In the genomic region with DNA sequence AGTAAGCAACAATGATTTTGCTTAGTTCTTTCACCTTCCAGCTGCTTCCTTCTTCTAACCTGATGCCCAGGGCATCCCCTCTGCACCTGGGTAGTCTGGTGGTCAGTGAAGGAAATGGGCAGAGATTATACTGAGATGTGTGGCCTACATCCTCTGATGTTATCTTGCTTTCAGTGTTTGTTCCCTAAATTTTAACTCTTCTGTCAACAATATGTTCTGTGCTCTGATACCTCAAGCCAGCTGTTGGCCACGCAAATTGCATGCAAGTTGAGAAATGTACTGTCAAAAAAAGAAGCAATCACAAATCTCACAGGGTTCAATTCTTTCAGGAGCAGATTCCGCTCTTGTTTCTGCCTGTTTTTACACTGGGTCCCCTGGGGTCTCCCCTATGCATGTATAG, we compare ENCODE assay signal across 11 cellular contexts.
A peak's percentile ranks its signal among the peaks of the same experiment; 100 is the strongest.
DNase-seq lines count a peak whose midpoint lies in the region; ATAC-seq and TF ChIP-seq lines count a peak whose summit lies in the region.
"Had no signal": no experiment of that assay in that cellular context is flagged by ENCODE, and none has a peak within 500 bp of the region (broad histone marks: within the 10 kb centered on the region; RNA-seq: fewer than 3 reads in every experiment).

No MANE protein-coding gene starts in this region.

- H3K36me3 ChIP-seq in mesendoderm (ENCODE audit: control insufficient read depth, insufficient read depth, low read length) (no peaks in the 10 kb centered on the region), neural progenitor cell (no peaks in the 10 kb centered on the region), right atrium auricular region (no peaks in the 10 kb centered on the region)
- H3K36me3 ChIP-seq: heart left ventricle had no signal

- no peaks in the 10 kb centered on the region for H3K27me3 ChIP-seq in mesendoderm (ENCODE audit: insufficient read depth, low read length, poor library complexity)
- H3K27me3 ChIP-seq in neural progenitor cell: no peaks in the 10 kb centered on the region
- no peaks in the 10 kb centered on the region for H3K27me3 ChIP-seq in right atrium auricular region
- H3K27me3 ChIP-seq: heart left ventricle had no signal

- H3K4me2 ChIP-seq in mesendoderm (ENCODE audit: low read length): no peak overlapping the region
- no peak overlapping the region for H3K4me2 ChIP-seq in neural progenitor cell

- WGBS in mesendoderm (ENCODE audit: extremely low coverage, insufficient coverage, low lambda C conversion rate): no CpG with 5 or more reads among the region's 2 CpGs

- no peak overlapping the region for H2BK120ac ChIP-seq in mesendoderm (ENCODE audit: low read depth, low read length)

- peak; percentile 77 for ATAC-seq in GM18907 (IDR thresholded peaks at IDR 0.05; ENCODE audit: unreplicated experiment)
- ATAC-seq in HG02610 (IDR thresholded peaks at IDR 0.05; ENCODE audit: unreplicated experiment): peak; percentile 45

- H3K23ac ChIP-seq in mesendoderm (ENCODE audit: low read length): no peak overlapping the region

- H3K27ac Mint-ChIP-seq in neural progenitor cell: no peak overlapping the region

- peak overlapping the region; percentile 71 for H3K4ac ChIP-seq in mesendoderm (ENCODE audit: low read depth, low read length)

- H3F3A ChIP-seq in neural progenitor cell (ENCODE audit: low read depth): no peaks in the 10 kb centered on the region

- no peak overlapping the region for H2AFZ ChIP-seq in neural progenitor cell (replicated peaks)

- TF ChIP-seq CTCF in neural progenitor cell (IDR thresholded peaks at IDR 0.05) (no peak), right atrium auricular region (IDR thresholded peaks at IDR 0.05) (no peak)

- peaks cover 4% of the 10 kb centered on the region for H3K9me3 Mint-ChIP-seq in neural progenitor cell

- no peak overlapping the region for H3K4me3 Mint-ChIP-seq in neural progenitor cell

- H3K9ac ChIP-seq in mesendoderm (ENCODE audit: low read length): no peak overlapping the region
- no peak overlapping the region for H3K9ac ChIP-seq in neural progenitor cell

- H3K27me3 Mint-ChIP-seq in neural progenitor cell (ENCODE audit: insufficient read depth, low read depth): no peaks in the 10 kb centered on the region

- H3K79me1 ChIP-seq in mesendoderm (ENCODE audit: low read length): peaks cover 10% of the 10 kb centered on the region

- H3K4me1 ChIP-seq in mesendoderm (ENCODE audit: control insufficient read depth, low read depth, low read length) (peaks cover 7% of the 10 kb centered on the region), neural progenitor cell (no peaks in the 10 kb centered on the region), right atrium auricular region (peaks cover 0 to 12% of the 10 kb centered on the region in 2 donors)

- H3K56ac ChIP-seq in mesendoderm (ENCODE audit: low read length): no peak overlapping the region

- H3K4me3 ChIP-seq in mesendoderm (ENCODE audit: low read length) (no peak overlapping the region), neural progenitor cell (no peak overlapping the region), right atrium auricular region (no peak overlapping the region)
- H3K4me3 ChIP-seq: heart left ventricle had no signal

- DNase-seq in LHCN-M2 (ENCODE audit: low read depth) (peak; percentile 41), mesendoderm (no peak), HPDE6-E6E7 (ENCODE audit: extremely low spot score) (no peak), neural progenitor cell (ENCODE audit: low spot score) (no peak), right atrium auricular region (ENCODE audit: low spot score) (no peak)
- DNase-seq in activated T-cell treated with anti-CD3 and anti-CD28 coated beads, Interleukin-2, amount 50 U/mL, for 1 hour: no peak
- DNase-seq: heart left ventricle, Karpas-422, occipital lobe had no signal

- no peaks in the 10 kb centered on the region for H4K20me1 ChIP-seq in neural progenitor cell (ENCODE audit: low read depth)

- no peak overlapping the region for H2BK5ac ChIP-seq in mesendoderm (ENCODE audit: low read length)

- H3K9me3 ChIP-seq in neural progenitor cell (ENCODE audit: low read depth): no peaks in the 10 kb centered on the region
- no peaks in the 10 kb centered on the region for H3K9me3 ChIP-seq in right atrium auricular region
- H3K9me3 ChIP-seq: heart left ventricle had no signal

- no peak overlapping the region for H2BK15ac ChIP-seq in mesendoderm (replicated peaks; ENCODE audit: low read depth)

- no peak overlapping the region for H3K27ac ChIP-seq in mesendoderm (ENCODE audit: low read depth, low read length)
- H3K27ac ChIP-seq in neural progenitor cell: no peak overlapping the region
- no peak overlapping the region for H3K27ac ChIP-seq in right atrium auricular region

- no peaks in the 10 kb centered on the region for H3K4me1 Mint-ChIP-seq in neural progenitor cell

- H3K36me3 Mint-ChIP-seq in neural progenitor cell: peaks cover 2% of the 10 kb centered on the region

- H2AK5ac ChIP-seq in mesendoderm (ENCODE audit: low read length): no peak overlapping the region

- peak overlapping the region; percentile 71 for H3K18ac ChIP-seq in mesendoderm (ENCODE audit: low read length)

- H3K79me2 ChIP-seq in mesendoderm (ENCODE audit: control insufficient read depth, insufficient read depth, low read length): peaks cover 21% of the 10 kb centered on the region
- H3K79me2 ChIP-seq in neural progenitor cell (ENCODE audit: low read depth): peaks cover 43% of the 10 kb centered on the region

- H4K8ac ChIP-seq in mesendoderm (ENCODE audit: low read depth, low read length): no peak overlapping the region

- H4K5ac ChIP-seq in mesendoderm (ENCODE audit: low read length): no peak overlapping the region
